In genomic region chr17:41329279-41329925, GRCh38 we compare ENCODE assay signal across 8 cellular contexts. TPM values are rescaled to one million over a fixed set of nuclear protein-coding genes. Genes with fewer than 3 reads are reported as not detected.
DNase-seq lines count a peak whose midpoint lies in the region; ATAC-seq lines count a peak whose summit lies in the region.

No MANE protein-coding gene starts in this region.

- CTCF ChIA-PET in activated naive CD4-positive, alpha-beta T cell treated with anti-CD3 and anti-CD28 coated beads, Interleukin-2, amount 10 ng/mL, durations not matched to agents 7 days and 5 days (lab: Charles Lee) = interaction anchor here (0.9 to 1.4 kb wide), 2 partner anchors 19 to 419 kb away, joined by 3 to 4 read pairs; no protein-coding TSS in a partner anchor
- CTCF ChIA-PET in activated CD8-positive, alpha-beta T cell treated with anti-CD3 and anti-CD28 coated beads, Interleukin-2, amount 10 ng/mL, durations not matched to agents 7 days and 5 days (lab: Charles Lee) = interaction anchor here (0.6 to 1.4 kb wide), 4 partner anchors 11 to 930 kb away, joined by 3 read pairs; partner anchors contain the start of gene KRTAP16-1

- H3K9me3 Mint-ChIP-seq in activated naive CD4-positive, alpha-beta T cell treated with anti-CD3 and anti-CD28 coated beads, Interleukin-2, amount 10 ng/mL, durations not matched to agents 7 days and 5 days = no peaks in the 10 kb centered on the region
- H3K9me3 Mint-ChIP-seq in activated CD8-positive, alpha-beta T cell treated with anti-CD3 and anti-CD28 coated beads, Interleukin-2, amount 10 ng/mL, durations not matched to agents 7 days and 5 days (ENCODE audit: insufficient read depth) = no peaks in the 10 kb centered on the region
- peaks cover 0 to 6% of the 10 kb centered on the region in 2 donors for H3K9me3 Mint-ChIP-seq in stimulated activated naive B cell treated with anti-CD40 and anti-IgM and Interleukin-4, amounts not matched to agents 10 μg/mL and 1 μg/mL and 100 μg/mL, for 72 hours

- H3K4me1 Mint-ChIP-seq in activated naive CD4-positive, alpha-beta T cell treated with anti-CD3 and anti-CD28 coated beads, Interleukin-2, amount 10 ng/mL, durations not matched to agents 7 days and 5 days = peaks cover 36% of the 10 kb centered on the region
- peaks cover 11% of the 10 kb centered on the region for H3K4me1 Mint-ChIP-seq in activated CD8-positive, alpha-beta T cell treated with anti-CD3 and anti-CD28 coated beads, Interleukin-2, amount 10 ng/mL, durations not matched to agents 7 days and 5 days (ENCODE audit: low read depth)
- H3K4me1 Mint-ChIP-seq in stimulated activated naive B cell treated with anti-CD40 and anti-IgM and Interleukin-4, amounts not matched to agents 10 μg/mL and 1 μg/mL and 100 μg/mL, for 72 hours = peaks cover 7% of the 10 kb centered on the region in 2 donors

- no peaks in the 10 kb centered on the region for H3K36me3 Mint-ChIP-seq in activated naive CD4-positive, alpha-beta T cell treated with anti-CD3 and anti-CD28 coated beads, Interleukin-2, amount 10 ng/mL, durations not matched to agents 7 days and 5 days
- H3K36me3 Mint-ChIP-seq in activated CD8-positive, alpha-beta T cell treated with anti-CD3 and anti-CD28 coated beads, Interleukin-2, amount 10 ng/mL, durations not matched to agents 7 days and 5 days (ENCODE audit: low read depth) = no peaks in the 10 kb centered on the region
- no peaks in the 10 kb centered on the region for H3K36me3 Mint-ChIP-seq in stimulated activated naive B cell treated with anti-CD40 and anti-IgM and Interleukin-4, amounts not matched to agents 10 μg/mL and 1 μg/mL and 100 μg/mL, for 72 hours

- peaks cover 14% of the 10 kb centered on the region for H3K27me3 Mint-ChIP-seq in activated naive CD4-positive, alpha-beta T cell treated with anti-CD3 and anti-CD28 coated beads, Interleukin-2, amount 10 ng/mL, durations not matched to agents 7 days and 5 days
- no peaks in the 10 kb centered on the region for H3K27me3 Mint-ChIP-seq in activated CD8-positive, alpha-beta T cell treated with anti-CD3 and anti-CD28 coated beads, Interleukin-2, amount 10 ng/mL, durations not matched to agents 7 days and 5 days (ENCODE audit: low read depth)
- peaks cover 6 to 19% of the 10 kb centered on the region in 2 donors for H3K27me3 Mint-ChIP-seq in stimulated activated naive B cell treated with anti-CD40 and anti-IgM and Interleukin-4, amounts not matched to agents 10 μg/mL and 1 μg/mL and 100 μg/mL, for 72 hours

- DNase-seq in activated naive CD4-positive, alpha-beta T cell treated with anti-CD3 and anti-CD28 coated beads, Interleukin-2, amount 10 ng/mL, durations not matched to agents 7 days and 5 days = peak; percentile 37
- no peak for DNase-seq in activated naive CD4-positive, alpha-beta T cell treated with anti-CD3 and anti-CD28 coated beads, Interleukin-2, amount 50 U/mL, for 16 hours
- DNase-seq in NCI-H1105 treated with DMSO at 0.1 percent for 48 hours (lab: John Stamatoyannopoulos, UW) (peak; percentile 41), left cardiac atrium (no peak)
- peak; percentile 36 for DNase-seq in activated CD8-positive, alpha-beta T cell treated with anti-CD3 and anti-CD28 coated beads, Interleukin-2, amount 10 ng/mL, durations not matched to agents 7 days and 5 days
- no peak for DNase-seq in stimulated activated naive B cell treated with anti-CD40 and anti-IgM and Interleukin-4, amounts not matched to agents 10 μg/mL and 1 μg/mL and 100 μg/mL, for 72 hours

- ATAC-seq in activated CD8-positive, alpha-beta T cell treated with anti-CD3 and anti-CD28 coated beads, Interleukin-2, amount 10 ng/mL, durations not matched to agents 7 days and 5 days = no peak
- ATAC-seq in left cardiac atrium (peak; percentile 44 to 48), HG03439 (IDR thresholded peaks at IDR 0.05; ENCODE audit: unreplicated experiment) (no peak), HG03095 (IDR thresholded peaks at IDR 0.05; ENCODE audit: unreplicated experiment) (no peak)
- peak; percentile 63 to 68 for ATAC-seq in stimulated activated naive B cell treated with anti-CD40 and anti-IgM and Interleukin-4, amounts not matched to agents 10 μg/mL and 1 μg/mL and 100 μg/mL, for 72 hours (replicated peaks)

- POLR2A ChIA-PET in activated CD8-positive, alpha-beta T cell treated with anti-CD3 and anti-CD28 coated beads, Interleukin-2, amount 10 ng/mL, durations not matched to agents 7 days and 5 days (lab: Charles Lee) = no interaction called here

- H3K4me3 Mint-ChIP-seq in activated naive CD4-positive, alpha-beta T cell treated with anti-CD3 and anti-CD28 coated beads, Interleukin-2, amount 10 ng/mL, durations not matched to agents 7 days and 5 days = no peak overlapping the region
- H3K4me3 Mint-ChIP-seq in activated CD8-positive, alpha-beta T cell treated with anti-CD3 and anti-CD28 coated beads, Interleukin-2, amount 10 ng/mL, durations not matched to agents 7 days and 5 days = no peak overlapping the region
- no peak overlapping the region for H3K4me3 Mint-ChIP-seq in stimulated activated naive B cell treated with anti-CD40 and anti-IgM and Interleukin-4, amounts not matched to agents 10 μg/mL and 1 μg/mL and 100 μg/mL, for 72 hours

- intact Hi-C loops in left cardiac atrium (cut with DNase I) = loop anchor here in 1 of 2 donors (10.0 kb wide), 1 partner anchor 415 kb away; no protein-coding TSS in a partner anchor

- H3K27ac Mint-ChIP-seq in activated naive CD4-positive, alpha-beta T cell treated with anti-CD3 and anti-CD28 coated beads, Interleukin-2, amount 10 ng/mL, durations not matched to agents 7 days and 5 days = no peak overlapping the region
- no peak overlapping the region for H3K27ac Mint-ChIP-seq in activated CD8-positive, alpha-beta T cell treated with anti-CD3 and anti-CD28 coated beads, Interleukin-2, amount 10 ng/mL, durations not matched to agents 7 days and 5 days
- H3K27ac Mint-ChIP-seq in stimulated activated naive B cell treated with anti-CD40 and anti-IgM and Interleukin-4, amounts not matched to agents 10 μg/mL and 1 μg/mL and 100 μg/mL, for 72 hours = no peak overlapping the region

RNA-seq across cellular contexts. Expression of gene KRTAP17-1, which starts 13.9 kb away (rescaled TPM):
- not detected for total RNA-seq in activated CD8-positive, alpha-beta T cell treated with anti-CD3 and anti-CD28 coated beads, Interleukin-2, amount 10 ng/mL, durations not matched to agents 7 days and 5 days
- total RNA-seq in left cardiac atrium = not detected

RNA-seq across cellular contexts. Expression of gene KRTAP16-1, which starts 20.3 kb away (rescaled TPM):
- total RNA-seq in activated CD8-positive, alpha-beta T cell treated with anti-CD3 and anti-CD28 coated beads, Interleukin-2, amount 10 ng/mL, durations not matched to agents 7 days and 5 days = not detected
- total RNA-seq in left cardiac atrium = not detected

RNA-seq across cellular contexts. Expression of gene KRT33A, which starts 21.2 kb away (rescaled TPM):
- not detected for total RNA-seq in activated CD8-positive, alpha-beta T cell treated with anti-CD3 and anti-CD28 coated beads, Interleukin-2, amount 10 ng/mL, durations not matched to agents 7 days and 5 days
- not detected for total RNA-seq in left cardiac atrium

RNA-seq across cellular contexts. Expression of gene KRTAP29-1, which starts 26.8 kb away (rescaled TPM):
- total RNA-seq in activated CD8-positive, alpha-beta T cell treated with anti-CD3 and anti-CD28 coated beads, Interleukin-2, amount 10 ng/mL, durations not matched to agents 7 days and 5 days = not detected
- total RNA-seq in left cardiac atrium = not detected

RNA-seq across cellular contexts. Expression of gene KRT33B, which starts 40.2 kb away (rescaled TPM):
- total RNA-seq in activated CD8-positive, alpha-beta T cell treated with anti-CD3 and anti-CD28 coated beads, Interleukin-2, amount 10 ng/mL, durations not matched to agents 7 days and 5 days = not detected
- total RNA-seq in left cardiac atrium = not detected

Comparison
In these comparisons a context has a peak if more than half of its experiments do, and no peak if none do; other contexts are left out.
1. DNase-seq: peak in activated naive CD4-positive, alpha-beta T cell treated with anti-CD3 and anti-CD28 coated beads, Interleukin-2, amount 10 ng/mL, durations not matched to agents 7 days and 5 days (single experiment), NCI-H1105 treated with DMSO at 0.1 percent for 48 hours (single experiment) and activated CD8-positive, alpha-beta T cell treated with anti-CD3 and anti-CD28 coated beads, Interleukin-2, amount 10 ng/mL, durations not matched to agents 7 days and 5 days (single experiment); none in activated naive CD4-positive, alpha-beta T cell treated with anti-CD3 and anti-CD28 coated beads, Interleukin-2, amount 50 U/mL, for 16 hours (single experiment), left cardiac atrium (single experiment) and stimulated activated naive B cell treated with anti-CD40 and anti-IgM and Interleukin-4, amounts not matched to agents 10 μg/mL and 1 μg/mL and 100 μg/mL, for 72 hours (single experiment).
2. ATAC-seq: peak in left cardiac atrium (2 of 2) and stimulated activated naive B cell treated with anti-CD40 and anti-IgM and Interleukin-4, amounts not matched to agents 10 μg/mL and 1 μg/mL and 100 μg/mL, for 72 hours (2 of 2); none in activated CD8-positive, alpha-beta T cell treated with anti-CD3 and anti-CD28 coated beads, Interleukin-2, amount 10 ng/mL, durations not matched to agents 7 days and 5 days (single experiment), HG03439 (single experiment) and HG03095 (single experiment).